In the genomic region with DNA sequence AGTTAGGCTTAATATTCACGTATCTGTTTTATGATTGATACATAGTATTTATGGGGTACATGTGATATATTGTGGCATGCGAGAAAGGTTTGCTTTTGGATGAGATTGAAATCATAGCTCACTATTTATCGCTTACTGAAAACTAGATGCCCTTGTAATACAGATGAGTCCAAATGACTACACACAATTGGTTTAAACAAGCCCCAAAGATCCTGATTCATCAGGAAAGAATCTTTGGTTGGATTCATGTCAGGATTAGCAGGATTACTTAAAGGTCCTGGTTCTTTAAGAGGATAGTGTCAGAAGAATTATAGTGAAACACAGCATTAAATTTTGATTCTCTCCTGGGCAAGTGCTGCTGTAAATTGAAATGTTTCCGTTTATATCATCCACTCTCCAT, we compare ENCODE assay signal across 22 cellular contexts. TPM values are rescaled to one million over a fixed set of nuclear protein-coding genes. Genes with fewer than 3 reads are reported as not detected.
DNase-seq lines count a peak whose midpoint lies in the region; ATAC-seq and TF ChIP-seq lines count a peak whose summit lies in the region.
"Had no signal": no experiment of that assay in that cellular context is flagged by ENCODE, and none has a peak within 500 bp of the region (broad histone marks: within the 10 kb centered on the region; RNA-seq: fewer than 3 reads in every experiment).

No MANE protein-coding gene starts in this region.

- no peak overlapping the region for H3K14ac ChIP-seq in IMR-90 (replicated peaks; ENCODE audit: low read depth, low read length)
- no peak overlapping the region for H3K14ac ChIP-seq in mesenchymal stem cell (ENCODE audit: low read length in 2 of 2)

- no peak for TF ChIP-seq RAD21 in IMR-90 (IDR thresholded peaks at IDR 0.05; ENCODE audit: low read length)

- H2BK5ac ChIP-seq in IMR-90 (ENCODE audit: low read depth, low read length, poor library complexity, severe bottlenecking) (no peak overlapping the region), mesenchymal stem cell (ENCODE audit: low read depth, low read length, poor library complexity, severe bottlenecking) (no peak overlapping the region)

- H3K27ac ChIP-seq in IMR-90 (ENCODE audit: insufficient read depth, low read length) (no peak overlapping the region), mammary epithelial cell (ENCODE audit: insufficient read depth, low read depth, low read length) (no peak overlapping the region), mesenchymal stem cell (ENCODE audit: low read length, poor library complexity, severe bottlenecking) (no peak overlapping the region), aorta (ENCODE audit: low read depth in 1 of 2, low read length in 2 of 2) (no peak overlapping the region)
- H3K27ac ChIP-seq: gastroesophageal sphincter, PC-9 had no signal

- H4K20me1 ChIP-seq in IMR-90 (ENCODE audit: insufficient read depth, low read length): no peaks in the 10 kb centered on the region
- no peaks in the 10 kb centered on the region for H4K20me1 ChIP-seq in mammary epithelial cell (ENCODE audit: insufficient read depth, low read length)

- H2AK9ac ChIP-seq in IMR-90 (replicated peaks; ENCODE audit: low read depth, low read length, poor library complexity): no peak overlapping the region

- no peak for TF ChIP-seq POLR2A in IMR-90 (IDR thresholded peaks at IDR 0.05; ENCODE audit: low read depth, low read length)

- intact Hi-C loops in IMR-90 (cut with micrococcal nuclease) (no loop called here), mammary epithelial cell (cut with micrococcal nuclease) (no loop called here), aorta (cut with DNase I) (no loop called here), posterior vena cava (cut with DNase I) (no loop called here)

- BruUV-seq in IMR-90 (replicated peaks; lab: Mats Ljungman, UMichigan) (no TSS peak), mammary epithelial cell (replicated peaks; lab: Mats Ljungman, UMichigan) (no TSS peak)

- H3K4ac ChIP-seq in IMR-90 (ENCODE audit: low read depth, low read length) (no peak overlapping the region), mesenchymal stem cell (ENCODE audit: low read depth in 1 of 2, low read length in 2 of 2) (no peak overlapping the region)

- peak; percentile 56 for DNase-seq in AG20443 (ENCODE audit: low spot score)
- peak; percentile 81 for DNase-seq in IMR-90
- DNase-seq in mammary epithelial cell: peak; percentile 65
- DNase-seq in mesenchymal stem cell: peak; percentile 61
- no peak for DNase-seq in aorta
- no peak for DNase-seq in posterior vena cava (ENCODE audit: low spot score)
- DNase-seq in NCI-H146 treated with DMSO at 0.1 percent for 48 hours (lab: John Stamatoyannopoulos, UW; ENCODE audit: unreplicated experiment): no peak
- DNase-seq: activated CD4-positive, alpha-beta T cell treated with anti-CD3 and anti-CD28 coated beads for 48 hours; activated naive CD8-positive, alpha-beta T cell treated with anti-CD3 and anti-CD28 coated beads, Interleukin-2, amount 50 U/mL, for 24 hours; activated T-cell treated with anti-CD3 and anti-CD28 coated beads, Interleukin-2, amount 50 U/mL, for 24 hours; CD8-positive, alpha-beta T cell; dermis blood vessel endothelial cell; GDM1; GOT3; kidney; MG63; naive B cell; PC-9; stimulated activated CD4-positive, alpha-beta T cell treated with anti-CD3 and anti-CD28 coated beads, Interleukin-4, amount 100 ng/mL, for 1 hour had no signal

- H2BK15ac ChIP-seq in IMR-90 (ENCODE audit: low read depth, low read length): no peak overlapping the region
- H2BK15ac ChIP-seq in mesenchymal stem cell (ENCODE audit: low read depth, poor library complexity, severe bottlenecking): no peak overlapping the region

- ATAC-seq in IMR-90 (ENCODE audit: low read depth): peak; percentile 78
- no peak for ATAC-seq in aorta (ENCODE audit: low FRiP score)
- ATAC-seq in HG03025 (IDR thresholded peaks at IDR 0.05; ENCODE audit: low FRiP score, unreplicated experiment): no peak
- ATAC-seq: activated naive CD8-positive, alpha-beta T cell treated with anti-CD3 and anti-CD28 coated beads, Interleukin-2, amount 50 U/mL, for 24 hours; CD8-positive, alpha-beta T cell; gastroesophageal sphincter; stimulated activated effector memory CD8-positive, alpha-beta T cell treated with anti-CD3 and anti-CD28 coated beads, Interleukin-12 subunit alpha, Interleukin-12 subunit beta, amount 100 ng/mL, for 72 hours had no signal

- H3K4me3 ChIP-seq in IMR-90 (ENCODE audit: insufficient read depth, low read depth, low read length) (no peak overlapping the region), mammary epithelial cell (replicated peaks in 1 of 3; ENCODE audit: insufficient read depth in 1 of 3, low read depth in 2 of 3, low read length in 3 of 3) (no peak overlapping the region), mesenchymal stem cell (ENCODE audit: insufficient read depth in 1 of 2, low read depth in 1 of 2, low read length in 2 of 2) (no peak overlapping the region), aorta (ENCODE audit: low read length in 2 of 2) (no peak overlapping the region)
- H3K4me3 ChIP-seq: gastroesophageal sphincter, MG63, PC-9 had no signal

- H2AFZ ChIP-seq in IMR-90 (replicated peaks; ENCODE audit: low read length, poor library complexity): no peak overlapping the region
- no peak overlapping the region for H2AFZ ChIP-seq in mammary epithelial cell (ENCODE audit: low read depth, low read length)
- no peak overlapping the region for H2AFZ ChIP-seq in mesenchymal stem cell (ENCODE audit: low read depth, low read length)
- H2AFZ ChIP-seq: PC-9 had no signal

- H4K5ac ChIP-seq in IMR-90 (ENCODE audit: low read depth, low read length): no peak overlapping the region

- CTCF ChIA-PET in IMR-90 (lab: Yijun Ruan, JAX): no interaction called here
- CTCF ChIA-PET in mammary epithelial cell (lab: Charles Lee; ENCODE audit: low non-redundant PET): interaction anchor here (0.6 kb wide), 1 partner anchor 44 kb away, joined by 4 read pairs; no protein-coding TSS in a partner anchor

- no peak for TF ChIP-seq CTCF in IMR-90 (conservative IDR thresholded peaks at IDR 0.05; ENCODE audit: low read depth, low read length)
- TF ChIP-seq CTCF in mammary epithelial cell (conservative IDR thresholded peaks at IDR 0.05 in 1 of 2, IDR thresholded peaks at IDR 0.05 in 1 of 2; ENCODE audit: extremely low read depth in 1 of 2, insufficient read depth in 1 of 2, low read depth in 1 of 2, low read length in 2 of 2): no peak

- H3K36me3 ChIP-seq in IMR-90 (ENCODE audit: control insufficient read depth, insufficient read depth, low read length) (no peaks in the 10 kb centered on the region), mammary epithelial cell (ENCODE audit: insufficient read depth, low read length) (no peaks in the 10 kb centered on the region), mesenchymal stem cell (ENCODE audit: control insufficient read depth in 1 of 2, insufficient read depth in 2 of 2, low read depth in 1 of 2, low read length in 2 of 2) (no peaks in the 10 kb centered on the region), aorta (ENCODE audit: control insufficient read depth in 1 of 2, insufficient read depth in 2 of 2, low read length in 1 of 2) (no peaks in the 10 kb centered on the region)
- H3K36me3 ChIP-seq: gastroesophageal sphincter, MG63 had no signal

- H2BK20ac ChIP-seq in IMR-90 (ENCODE audit: low read depth, low read length): no peak overlapping the region

- H3K79me2 ChIP-seq in mammary epithelial cell (ENCODE audit: insufficient read depth, low read length): no peaks in the 10 kb centered on the region

- dilution Hi-C loops in IMR-90 (cut with HindIII; ENCODE audit: low sequenced_read_pairs, unreplicated experiment): no loop called here
- dilution Hi-C loops in mammary epithelial cell (cut with HindIII; ENCODE audit: low sequenced_read_pairs): no loop called here

- H2BK120ac ChIP-seq in IMR-90 (ENCODE audit: low read depth, low read length): no peak overlapping the region
- no peak overlapping the region for H2BK120ac ChIP-seq in mesenchymal stem cell (ENCODE audit: low read depth, low read length)

- H3K4me2 ChIP-seq in IMR-90 (ENCODE audit: low read depth, low read length) (no peak overlapping the region), mammary epithelial cell (ENCODE audit: insufficient read depth, low read depth, low read length) (peak overlapping the region; percentile 30), mesenchymal stem cell (ENCODE audit: low read length, poor library complexity, severe bottlenecking) (no peak overlapping the region)
- H3K4me2 ChIP-seq: PC-9 had no signal

- H3K27me3 ChIP-seq in IMR-90 (ENCODE audit: control insufficient read depth, insufficient read depth, low read length) (no peaks in the 10 kb centered on the region), mammary epithelial cell (ENCODE audit: insufficient read depth, low read length) (no peaks in the 10 kb centered on the region), mesenchymal stem cell (ENCODE audit: control insufficient read depth in 1 of 2, insufficient read depth in 1 of 2, low read length in 2 of 2) (no peaks in the 10 kb centered on the region), aorta (ENCODE audit: control insufficient read depth in 1 of 2, insufficient read depth in 2 of 2, low read length in 1 of 2) (no peaks in the 10 kb centered on the region)
- H3K27me3 ChIP-seq: gastroesophageal sphincter, MG63 had no signal

- H3K18ac ChIP-seq in IMR-90 (ENCODE audit: low read depth, low read length): no peak overlapping the region
- no peak overlapping the region for H3K18ac ChIP-seq in mesenchymal stem cell (ENCODE audit: low read depth in 1 of 2, low read length in 2 of 2)

- H4K8ac ChIP-seq in IMR-90 (ENCODE audit: low read depth in 2 of 2, low read length in 2 of 2) (no peak overlapping the region), mesenchymal stem cell (ENCODE audit: low read length) (no peak overlapping the region)

- H3K23ac ChIP-seq in IMR-90 (ENCODE audit: low read depth, low read length): no peak overlapping the region
- H3K23ac ChIP-seq in mesenchymal stem cell (ENCODE audit: low read length in 2 of 2): no peak overlapping the region

- H2BK12ac ChIP-seq in mesenchymal stem cell (ENCODE audit: low read length in 2 of 2): no peak overlapping the region

- H4K91ac ChIP-seq in IMR-90 (ENCODE audit: insufficient read depth, low read depth, low read length) (no peak overlapping the region), mesenchymal stem cell (ENCODE audit: low read length) (no peak overlapping the region)

- H3K4me1 ChIP-seq in IMR-90 (ENCODE audit: control insufficient read depth, insufficient read depth, low read length) (no peaks in the 10 kb centered on the region), mammary epithelial cell (ENCODE audit: insufficient read depth, low read length) (peaks cover 9% of the 10 kb centered on the region), mesenchymal stem cell (ENCODE audit: control insufficient read depth, insufficient read depth, low read depth, low read length) (no peaks in the 10 kb centered on the region), aorta (ENCODE audit: control insufficient read depth in 1 of 2, insufficient read depth in 2 of 2, low read length in 2 of 2) (no peaks in the 10 kb centered on the region)
- H3K4me1 ChIP-seq: gastroesophageal sphincter had no signal

- no peaks in the 10 kb centered on the region for H3K9me1 ChIP-seq in IMR-90 (ENCODE audit: insufficient read depth, low read length)

- POLR2A ChIA-PET in IMR-90 (lab: Charles Lee; ENCODE audit: unreplicated experiment): no interaction called here

- H3K79me1 ChIP-seq in IMR-90 (ENCODE audit: low read depth in 1 of 2, low read length in 2 of 2) (no peaks in the 10 kb centered on the region), mesenchymal stem cell (replicated peaks; ENCODE audit: low read length, poor library complexity, severe bottlenecking) (no peaks in the 10 kb centered on the region)

- H3K9ac ChIP-seq in IMR-90 (ENCODE audit: low read depth, low read length) (no peak overlapping the region), mammary epithelial cell (ENCODE audit: insufficient read depth, low read length) (no peak overlapping the region), mesenchymal stem cell (ENCODE audit: low read length) (no peak overlapping the region)

- H3K56ac ChIP-seq in IMR-90 (ENCODE audit: extremely low read depth, insufficient read depth, low read length): no peak overlapping the region

- H2AK5ac ChIP-seq in IMR-90 (ENCODE audit: low read depth, low read length): no peak overlapping the region
- no peak overlapping the region for H2AK5ac ChIP-seq in mesenchymal stem cell (ENCODE audit: low read length, severe bottlenecking)

- H3K9me3 ChIP-seq in IMR-90 (ENCODE audit: control insufficient read depth, insufficient read depth, low read length) (no peaks in the 10 kb centered on the region), mammary epithelial cell (replicated peaks; ENCODE audit: insufficient read depth, low read length) (no peaks in the 10 kb centered on the region), mesenchymal stem cell (ENCODE audit: control insufficient read depth, low read length) (no peaks in the 10 kb centered on the region), aorta (ENCODE audit: control insufficient read depth, low read length) (no peaks in the 10 kb centered on the region)
- H3K9me3 ChIP-seq: gastroesophageal sphincter, MG63 had no signal

- no CpG with 5 or more reads among the region's 4 CpGs for WGBS in IMR-90 (ENCODE audit: extremely low coverage in 2 of 2, insufficient read length in 1 of 2), 2 experiments
- WGBS in mammary epithelial cell (ENCODE audit: low coverage, missing lambda C conversion rate): 58% methylated on average over 4 of the region's 4 CpGs
- 98% methylated on average over 3 of the region's 4 CpGs for WGBS in mesenchymal stem cell
- WGBS in aorta, 2 donors: 89 to 90% methylated on average over 4 of the region's 4 CpGs

- in situ Hi-C loops in IMR-90 (cut with MboI; ENCODE audit: low sequenced_read_pairs): no loop called here
- in situ Hi-C loops in mammary epithelial cell (cut with MboI; ENCODE audit: low sequenced_read_pairs in 2 of 2): no loop called here

RNA-seq across cellular contexts. Expression of gene AADAC, which starts 18.6 kb away (rescaled TPM):
- not detected in 2 replicates for total RNA-seq in IMR-90 (2012; rRNA removed)
- polyA plus RNA-seq in IMR-90 (2012; rRNA removed): not detected in 2 replicates
- not detected in 2 replicates for polyA plus RNA-seq in IMR-90 (2012; cell fraction: cytosol; rRNA removed)
- not detected in 2 replicates for polyA plus RNA-seq in IMR-90 (2012; cell fraction: nucleus; rRNA removed; ENCODE audit: low replicate concordance)
- not detected for total RNA-seq in mammary epithelial cell
- not detected for polyA plus RNA-seq in mammary epithelial cell
- not detected for polyA minus RNA-seq in mammary epithelial cell
- 0.10 TPM for polyA plus RNA-seq in mesenchymal stem cell (2013, experiment 1 of 2)
- polyA plus RNA-seq in mesenchymal stem cell (2013, experiment 2 of 2): 0.16 TPM
- total RNA-seq in aorta: not detected
- polyA plus RNA-seq in aorta: 10 to 100 TPM in 1 of 2 donors, under 1 TPM in 1; 0.77 to 11.5 TPM
- total RNA-seq in posterior vena cava: under 1 TPM; 0.14 to 0.42 TPM
- total RNA-seq: CD8-positive, alpha-beta T cell; dermis blood vessel endothelial cell; kidney had no signal

Comparison
In these comparisons a context has a peak if more than half of its experiments do, and no peak if none do; other contexts are left out.
1. DNase-seq: peak in AG20443 (single experiment), IMR-90 (single experiment), mammary epithelial cell (single experiment) and mesenchymal stem cell (single experiment); none in aorta (0 of 2), posterior vena cava (single experiment) and NCI-H146 treated with DMSO at 0.1 percent for 48 hours (single experiment).